1 cellular context compared by ENCODE assay signal in the genomic region with DNA sequence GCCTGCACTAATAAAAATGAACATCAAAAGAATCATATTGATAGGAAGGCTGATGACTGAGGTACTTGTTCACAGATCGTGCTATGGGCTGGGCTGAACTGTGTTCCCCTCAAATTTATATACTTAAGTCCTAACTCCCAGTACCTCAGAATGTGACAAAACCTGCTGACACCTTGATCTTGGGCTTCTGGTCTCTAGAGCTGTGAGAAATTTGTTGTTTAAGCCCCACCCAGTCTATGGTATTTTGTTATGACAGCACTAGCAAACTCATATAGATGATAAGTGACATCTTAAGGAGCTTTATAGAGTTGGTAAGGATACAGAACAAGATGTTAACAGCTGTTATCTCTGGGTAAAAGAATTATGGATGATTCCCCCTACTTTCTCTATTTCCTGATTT.
TF ChIP-seq lines count a peak whose summit lies in the region.

No MANE protein-coding gene starts in this region.

TF ChIP-seq in K562, 482 proteins besides CTCF, POLR2A, EP300 and RAD21:
- TF ChIP-seq, protein P1, sequence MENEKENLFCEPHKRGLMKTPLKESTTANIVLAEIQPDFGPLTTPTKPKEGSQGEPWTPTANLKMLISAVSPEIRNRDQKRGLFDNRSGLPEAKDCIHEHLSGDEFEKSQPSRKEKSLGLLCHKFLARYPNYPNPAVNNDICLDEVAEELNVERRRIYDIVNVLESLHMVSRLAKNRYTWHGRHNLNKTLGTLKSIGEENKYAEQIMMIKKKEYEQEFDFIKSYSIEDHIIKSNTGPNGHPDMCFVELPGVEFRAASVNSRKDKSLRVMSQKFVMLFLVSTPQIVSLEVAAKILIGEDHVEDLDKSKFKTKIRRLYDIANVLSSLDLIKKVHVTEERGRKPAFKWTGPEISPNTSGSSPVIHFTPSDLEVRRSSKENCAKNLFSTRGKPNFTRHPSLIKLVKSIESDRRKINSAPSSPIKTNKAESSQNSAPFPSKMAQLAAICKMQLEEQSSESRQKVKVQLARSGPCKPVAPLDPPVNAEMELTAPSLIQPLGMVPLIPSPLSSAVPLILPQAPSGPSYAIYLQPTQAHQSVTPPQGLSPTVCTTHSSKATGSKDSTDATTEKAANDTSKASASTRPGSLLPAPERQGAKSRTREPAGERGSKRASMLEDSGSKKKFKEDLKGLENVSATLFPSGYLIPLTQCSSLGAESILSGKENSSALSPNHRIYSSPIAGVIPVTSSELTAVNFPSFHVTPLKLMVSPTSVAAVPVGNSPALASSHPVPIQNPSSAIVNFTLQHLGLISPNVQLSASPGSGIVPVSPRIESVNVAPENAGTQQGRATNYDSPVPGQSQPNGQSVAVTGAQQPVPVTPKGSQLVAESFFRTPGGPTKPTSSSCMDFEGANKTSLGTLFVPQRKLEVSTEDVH (IDR thresholded peaks at IDR 0.05; ENCODE audit: low read depth, partially characterized antibody): no peak
- TF ChIP-seq, protein P2, sequence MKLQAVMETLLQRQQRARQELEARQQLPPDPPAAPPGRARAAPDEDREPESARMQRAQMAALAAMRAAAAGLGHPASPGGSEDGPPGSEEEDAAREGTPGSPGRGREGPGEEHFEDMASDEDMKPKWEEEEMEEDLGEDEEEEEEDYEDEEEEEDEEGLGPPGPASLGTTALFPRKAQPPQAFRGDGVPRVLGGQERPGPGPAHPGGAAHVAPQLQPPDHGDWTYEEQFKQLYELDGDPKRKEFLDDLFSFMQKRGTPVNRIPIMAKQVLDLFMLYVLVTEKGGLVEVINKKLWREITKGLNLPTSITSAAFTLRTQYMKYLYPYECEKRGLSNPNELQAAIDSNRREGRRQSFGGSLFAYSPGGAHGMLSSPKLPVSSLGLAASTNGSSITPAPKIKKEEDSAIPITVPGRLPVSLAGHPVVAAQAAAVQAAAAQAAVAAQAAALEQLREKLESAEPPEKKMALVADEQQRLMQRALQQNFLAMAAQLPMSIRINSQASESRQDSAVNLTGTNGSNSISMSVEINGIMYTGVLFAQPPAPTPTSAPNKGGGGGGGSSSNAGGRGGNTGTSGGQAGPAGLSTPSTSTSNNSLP (IDR thresholded peaks at IDR 0.05; ENCODE audit: borderline replicate concordance, low read depth, low read length): no peak
- TF ChIP-seq NEUROD1 (IDR thresholded peaks at IDR 0.05; ENCODE audit: borderline replicate concordance, low read depth, low read length, partially characterized antibody) (no peak), ATF1 (CRISPR knock-in tag; IDR thresholded peaks at IDR 0.05) (no peak), ATF1 (tag; IDR thresholded peaks at IDR 0.05) (no peak), ELF2 (CRISPR knock-in tag; IDR thresholded peaks at IDR 0.05) (no peak), ZNF316 (IDR thresholded peaks at IDR 0.05) (0 out of 2 replicates have a peak, but pooled peaks have one; percentile 8), C11orf30 (IDR thresholded peaks at IDR 0.05; ENCODE audit: low read depth) (0 out of 2 replicates have a peak, but pooled peaks have one; percentile 10), PURB (CRISPR knock-in tag; IDR thresholded peaks at IDR 0.05; ENCODE audit: low read depth) (no peak)
- TF ChIP-seq, protein P3, sequence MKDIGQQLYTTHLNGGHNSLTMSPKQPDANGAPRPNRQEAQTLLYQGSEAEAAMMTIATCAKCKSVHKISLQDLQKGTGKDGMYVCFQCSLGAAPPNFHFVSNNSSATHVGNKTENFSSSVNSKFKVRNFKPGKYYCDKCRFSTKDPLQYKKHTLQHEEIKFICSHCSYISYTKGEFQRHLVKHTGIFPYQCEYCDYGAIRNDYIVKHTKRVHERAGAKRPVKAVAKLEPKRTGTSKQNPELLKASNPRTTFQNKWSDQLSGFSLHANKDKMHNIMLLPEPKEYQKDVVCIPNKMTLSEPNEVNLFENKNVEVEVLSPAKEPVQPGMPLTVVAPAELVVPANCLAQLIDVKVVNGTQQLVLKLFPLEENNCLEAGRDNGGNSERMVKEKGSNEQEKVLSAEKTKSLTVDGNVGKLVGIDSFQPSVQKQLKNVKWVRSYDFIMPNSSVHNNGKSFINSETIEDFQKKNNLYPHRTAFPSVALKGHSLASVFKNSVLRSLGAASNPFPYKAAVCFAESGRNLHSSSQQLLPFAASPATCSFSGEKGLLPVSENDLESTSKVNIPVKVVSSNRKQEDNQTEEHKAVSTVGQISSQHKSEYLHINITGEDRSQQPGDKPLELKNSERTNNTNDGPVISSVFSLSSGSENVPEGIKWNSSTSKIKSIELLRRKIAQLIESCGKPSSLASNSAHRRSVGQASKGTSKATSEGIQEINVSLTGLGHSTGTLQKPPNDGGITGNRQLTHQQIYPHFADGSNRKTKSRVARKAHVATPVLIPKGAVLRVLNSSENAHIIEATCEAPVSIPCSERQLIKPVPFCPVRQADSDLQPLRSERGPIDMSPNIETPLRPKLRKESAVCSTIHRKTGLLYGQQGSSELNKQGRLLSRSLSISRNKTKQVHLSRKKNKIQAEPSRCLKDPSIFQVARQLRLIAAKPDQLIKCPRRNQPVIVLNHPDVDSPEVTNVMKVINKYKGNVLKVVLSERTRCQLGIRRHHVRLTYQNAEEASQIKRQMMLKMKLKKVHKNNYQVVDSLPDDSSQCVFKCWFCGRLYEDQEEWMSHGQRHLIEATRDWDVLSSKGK (CRISPR knock-in tag; IDR thresholded peaks at IDR 0.05): no peak
- TF ChIP-seq, protein P4, sequence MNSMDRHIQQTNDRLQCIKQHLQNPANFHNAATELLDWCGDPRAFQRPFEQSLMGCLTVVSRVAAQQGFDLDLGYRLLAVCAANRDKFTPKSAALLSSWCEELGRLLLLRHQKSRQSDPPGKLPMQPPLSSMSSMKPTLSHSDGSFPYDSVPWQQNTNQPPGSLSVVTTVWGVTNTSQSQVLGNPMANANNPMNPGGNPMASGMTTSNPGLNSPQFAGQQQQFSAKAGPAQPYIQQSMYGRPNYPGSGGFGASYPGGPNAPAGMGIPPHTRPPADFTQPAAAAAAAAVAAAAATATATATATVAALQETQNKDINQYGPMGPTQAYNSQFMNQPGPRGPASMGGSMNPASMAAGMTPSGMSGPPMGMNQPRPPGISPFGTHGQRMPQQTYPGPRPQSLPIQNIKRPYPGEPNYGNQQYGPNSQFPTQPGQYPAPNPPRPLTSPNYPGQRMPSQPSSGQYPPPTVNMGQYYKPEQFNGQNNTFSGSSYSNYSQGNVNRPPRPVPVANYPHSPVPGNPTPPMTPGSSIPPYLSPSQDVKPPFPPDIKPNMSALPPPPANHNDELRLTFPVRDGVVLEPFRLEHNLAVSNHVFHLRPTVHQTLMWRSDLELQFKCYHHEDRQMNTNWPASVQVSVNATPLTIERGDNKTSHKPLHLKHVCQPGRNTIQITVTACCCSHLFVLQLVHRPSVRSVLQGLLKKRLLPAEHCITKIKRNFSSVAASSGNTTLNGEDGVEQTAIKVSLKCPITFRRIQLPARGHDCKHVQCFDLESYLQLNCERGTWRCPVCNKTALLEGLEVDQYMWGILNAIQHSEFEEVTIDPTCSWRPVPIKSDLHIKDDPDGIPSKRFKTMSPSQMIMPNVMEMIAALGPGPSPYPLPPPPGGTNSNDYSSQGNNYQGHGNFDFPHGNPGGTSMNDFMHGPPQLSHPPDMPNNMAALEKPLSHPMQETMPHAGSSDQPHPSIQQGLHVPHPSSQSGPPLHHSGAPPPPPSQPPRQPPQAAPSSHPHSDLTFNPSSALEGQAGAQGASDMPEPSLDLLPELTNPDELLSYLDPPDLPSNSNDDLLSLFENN (IDR thresholded peaks at IDR 0.05; ENCODE audit: low read depth in 2 of 2, low read length in 2 of 2): no peak
